8 cellular contexts compared by ENCODE assay signal in genomic region chr13:74134777-74135305, GRCh38. TPM values are rescaled to one million over a fixed set of nuclear protein-coding genes. Genes with fewer than 3 reads are reported as not detected.
DNase-seq lines count a peak whose midpoint lies in the region; ATAC-seq and FAIRE-seq lines count a peak whose summit lies in the region.

No MANE protein-coding gene starts in this region.

- DNase-seq in GM18507 (ENCODE audit: extremely low spot score, insufficient read length, low read depth) (no peak), NCI-H146 treated with DMSO at 0.1 percent for 48 hours (lab: John Stamatoyannopoulos, UW; ENCODE audit: unreplicated experiment) (peak; percentile 61), NCI-H1048 (lab: John Stamatoyannopoulos, UW) (no peak)
- DNase-seq in activated CD4-positive, alpha-beta T cell treated with anti-CD3 and anti-CD28 coated beads, Interleukin-2, amount 10 ng/mL, durations not matched to agents 7 days and 5 days = no peak
- peak; percentile 52 for DNase-seq in effector CD8-positive, alpha-beta T cell (lab: John Stamatoyannopoulos, UW)

- peaks cover 26% of the 10 kb centered on the region for H3K4me1 Mint-ChIP-seq in activated CD4-positive, alpha-beta T cell treated with anti-CD3 and anti-CD28 coated beads, Interleukin-2, amount 10 ng/mL, durations not matched to agents 7 days and 5 days
- H3K4me1 Mint-ChIP-seq in stimulated activated memory B cell treated with anti-CD40 and anti-IgM and Interleukin-4, amounts not matched to agents 10 μg/mL and 1 μg/mL and 100 μg/mL, for 72 hours = peaks cover 27% of the 10 kb centered on the region

- no peaks in the 10 kb centered on the region for H3K27me3 ChIP-seq in muscle layer of colon (ENCODE audit: control insufficient read depth in 1 of 2, insufficient read depth in 2 of 2, low read length in 2 of 2)

- H3K4me3 ChIP-seq in muscle layer of colon (ENCODE audit: low read depth in 1 of 2, low read length in 2 of 2) = peak overlapping the region; percentile 78 to 96

- peaks cover 20% of the 10 kb centered on the region for H3K4me1 ChIP-seq in muscle layer of colon (ENCODE audit: insufficient read depth, low read length)

- no peaks in the 10 kb centered on the region for H3K9me3 ChIP-seq in muscle layer of colon (ENCODE audit: low read length)

- ATAC-seq in HG02610 (IDR thresholded peaks at IDR 0.05; ENCODE audit: unreplicated experiment) = peak; percentile 26
- ATAC-seq in stimulated activated memory B cell treated with anti-CD40 and anti-IgM and Interleukin-4, amounts not matched to agents 10 μg/mL and 1 μg/mL and 100 μg/mL, for 72 hours = peak; percentile 53

- H3K9me3 Mint-ChIP-seq in activated CD4-positive, alpha-beta T cell treated with anti-CD3 and anti-CD28 coated beads, Interleukin-2, amount 10 ng/mL, durations not matched to agents 7 days and 5 days = no peaks in the 10 kb centered on the region
- H3K9me3 Mint-ChIP-seq in stimulated activated memory B cell treated with anti-CD40 and anti-IgM and Interleukin-4, amounts not matched to agents 10 μg/mL and 1 μg/mL and 100 μg/mL, for 72 hours = no peaks in the 10 kb centered on the region

- peak overlapping the region; percentile 80 for H3K27ac Mint-ChIP-seq in activated CD4-positive, alpha-beta T cell treated with anti-CD3 and anti-CD28 coated beads, Interleukin-2, amount 10 ng/mL, durations not matched to agents 7 days and 5 days
- no peak overlapping the region for H3K27ac Mint-ChIP-seq in stimulated activated memory B cell treated with anti-CD40 and anti-IgM and Interleukin-4, amounts not matched to agents 10 μg/mL and 1 μg/mL and 100 μg/mL, for 72 hours

- H3K9ac ChIP-seq in muscle layer of colon (ENCODE audit: low read length) = no peak overlapping the region

- H3K36me3 ChIP-seq in muscle layer of colon (ENCODE audit: insufficient read depth, low read length) = no peaks in the 10 kb centered on the region

- no peak overlapping the region for H3K4me3 Mint-ChIP-seq in activated CD4-positive, alpha-beta T cell treated with anti-CD3 and anti-CD28 coated beads, Interleukin-2, amount 10 ng/mL, durations not matched to agents 7 days and 5 days
- no peak overlapping the region for H3K4me3 Mint-ChIP-seq in stimulated activated memory B cell treated with anti-CD40 and anti-IgM and Interleukin-4, amounts not matched to agents 10 μg/mL and 1 μg/mL and 100 μg/mL, for 72 hours

- peak; percentile 33 for FAIRE-seq in GM18507 (lab: Jason Lieb, UNC)

- peaks cover 2% of the 10 kb centered on the region for H3K27me3 Mint-ChIP-seq in activated CD4-positive, alpha-beta T cell treated with anti-CD3 and anti-CD28 coated beads, Interleukin-2, amount 10 ng/mL, durations not matched to agents 7 days and 5 days
- H3K27me3 Mint-ChIP-seq in stimulated activated memory B cell treated with anti-CD40 and anti-IgM and Interleukin-4, amounts not matched to agents 10 μg/mL and 1 μg/mL and 100 μg/mL, for 72 hours = no peaks in the 10 kb centered on the region

- CTCF ChIA-PET in activated CD4-positive, alpha-beta T cell treated with anti-CD3 and anti-CD28 coated beads, Interleukin-2, amount 10 ng/mL, durations not matched to agents 7 days and 5 days (lab: Charles Lee) = no interaction called here

- peaks cover 14% of the 10 kb centered on the region for H3K36me3 Mint-ChIP-seq in activated CD4-positive, alpha-beta T cell treated with anti-CD3 and anti-CD28 coated beads, Interleukin-2, amount 10 ng/mL, durations not matched to agents 7 days and 5 days (ENCODE audit: low read depth)
- no peaks in the 10 kb centered on the region for H3K36me3 Mint-ChIP-seq in stimulated activated memory B cell treated with anti-CD40 and anti-IgM and Interleukin-4, amounts not matched to agents 10 μg/mL and 1 μg/mL and 100 μg/mL, for 72 hours

- H3K27ac ChIP-seq in muscle layer of colon (ENCODE audit: low read depth, low read length) = peak overlapping the region; percentile 92

- POLR2A ChIA-PET in activated CD4-positive, alpha-beta T cell treated with anti-CD3 and anti-CD28 coated beads, Interleukin-2, amount 10 ng/mL, durations not matched to agents 7 days and 5 days (lab: Charles Lee) = interaction anchor here (0.6 to 1.8 kb wide), 2 partner anchors 153 to 371 kb away, joined by 3 to 6 read pairs; no protein-coding TSS in a partner anchor

RNA-seq across cellular contexts. Expression of gene KLF12, which starts 0.6 kb away (rescaled TPM):
- 10 to 100 TPM; 33.6 to 44.3 TPM for total RNA-seq in activated CD4-positive, alpha-beta T cell treated with anti-CD3 and anti-CD28 coated beads, Interleukin-2, amount 10 ng/mL, durations not matched to agents 7 days and 5 days

Comparison
In these comparisons a context has a peak if more than half of its experiments do, and no peak if none do; other contexts are left out.
1. DNase-seq: peak in NCI-H146 treated with DMSO at 0.1 percent for 48 hours (single experiment) and effector CD8-positive, alpha-beta T cell (single experiment); none in GM18507 (single experiment), activated CD4-positive, alpha-beta T cell treated with anti-CD3 and anti-CD28 coated beads, Interleukin-2, amount 10 ng/mL, durations not matched to agents 7 days and 5 days (single experiment) and NCI-H1048 (single experiment).